In the genomic region with DNA sequence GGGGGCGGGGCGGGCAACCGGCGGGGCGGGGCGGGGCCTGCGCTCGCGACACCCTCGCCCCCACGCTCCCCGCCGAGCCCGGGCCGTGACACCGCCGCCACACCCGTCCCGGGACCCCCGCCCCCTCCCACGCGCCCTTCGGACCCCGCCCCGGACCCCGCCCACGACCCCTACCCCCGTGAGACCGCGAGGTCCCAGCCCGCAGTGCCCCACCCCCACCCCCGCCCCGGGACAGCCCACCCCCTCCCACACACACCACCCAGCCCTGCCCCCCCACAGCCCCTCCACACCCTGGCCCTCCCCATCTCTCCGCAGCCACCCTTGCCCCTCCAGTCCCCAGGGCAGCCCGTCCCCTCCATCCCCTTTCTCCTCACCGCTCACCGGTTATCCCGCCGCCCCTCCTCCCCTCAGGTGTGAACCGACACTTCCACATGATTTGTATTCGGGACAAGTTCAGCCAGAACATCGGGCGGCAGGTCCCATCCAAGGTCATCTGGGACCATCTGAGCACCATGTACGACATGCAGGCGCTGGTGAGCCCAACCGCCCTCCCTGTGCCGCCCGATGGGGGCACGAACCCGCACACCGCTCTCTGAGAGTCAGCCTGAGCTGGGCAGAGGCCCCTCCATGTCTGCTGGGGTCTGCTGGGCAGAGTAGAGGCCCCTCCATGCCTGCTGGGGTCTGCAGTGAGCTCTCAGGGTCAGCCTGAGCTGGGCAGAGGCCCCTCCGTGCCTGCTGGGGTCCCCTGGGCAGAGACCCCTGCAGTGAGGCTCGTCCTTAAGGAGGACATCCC, we compare ENCODE assay signal across 8 cellular contexts. TPM values are rescaled to one million over a fixed set of nuclear protein-coding genes. Genes with fewer than 3 reads are reported as not detected.
DNase-seq lines count a peak whose midpoint lies in the region; ATAC-seq and TF ChIP-seq lines count a peak whose summit lies in the region.

No MANE protein-coding gene starts in this region.

- no TSS peak for BruUV-seq in OCI-LY7 (replicated peaks; lab: Mats Ljungman, UMichigan)

- H3K4me1 ChIP-seq in CD4-positive, CD25-positive, alpha-beta regulatory T cell (ENCODE audit: control insufficient read depth, insufficient read depth, low read length, poor library complexity, severe bottlenecking): peaks cover 42% of the 10 kb centered on the region
- H3K4me1 ChIP-seq in OCI-LY7 (ENCODE audit: insufficient read depth, low read length, poor library complexity, severe bottlenecking) (peaks cover 43% of the 10 kb centered on the region), neural progenitor cell (peaks cover 14% of the 10 kb centered on the region)

- no peak for DNase-seq in CD4-positive, CD25-positive, alpha-beta regulatory T cell
- no peak for DNase-seq in OCI-LY7 (ENCODE audit: low spot score)
- no peak for DNase-seq in epithelial cell of esophagus (ENCODE audit: low read depth)
- DNase-seq in neural progenitor cell (ENCODE audit: low spot score): no peak
- DNase-seq in NCI-H1694 (lab: John Stamatoyannopoulos, UW): no peak
- no peak for DNase-seq in SHP77 treated with DMSO at 0.1 percent for 48 hours (lab: John Stamatoyannopoulos, UW)
- DNase-seq in NCI-H2107 treated with DMSO at 0.1 percent for 48 hours (lab: John Stamatoyannopoulos, UW; ENCODE audit: unreplicated experiment): no peak

- H3K4me1 Mint-ChIP-seq in CD4-positive, CD25-positive, alpha-beta regulatory T cell: peaks cover 0 to 52% (median 18%) of the 10 kb centered on the region in 4 donors
- peaks cover 14% of the 10 kb centered on the region for H3K4me1 Mint-ChIP-seq in neural progenitor cell

- CTCF ChIA-PET in OCI-LY7 (lab: Charles Lee; ENCODE audit: unreplicated experiment): no interaction called here

- peaks cover 14% of the 10 kb centered on the region for H3K27me3 Mint-ChIP-seq in CD4-positive, CD25-positive, alpha-beta regulatory T cell
- peaks cover 13% of the 10 kb centered on the region for H3K27me3 Mint-ChIP-seq in neural progenitor cell (ENCODE audit: insufficient read depth, low read depth)

- H3K9ac ChIP-seq in neural progenitor cell: no peak overlapping the region

- H3K36me3 Mint-ChIP-seq in CD4-positive, CD25-positive, alpha-beta regulatory T cell: peaks cover 21% of the 10 kb centered on the region
- H3K36me3 Mint-ChIP-seq in neural progenitor cell: peaks cover 16% of the 10 kb centered on the region

- peaks cover 23% of the 10 kb centered on the region for H3F3A ChIP-seq in neural progenitor cell (ENCODE audit: low read depth)

- no peak for TF ChIP-seq CTCF in OCI-LY7 (conservative IDR thresholded peaks at IDR 0.05; ENCODE audit: low read length)
- no peak for TF ChIP-seq CTCF in epithelial cell of esophagus (IDR thresholded peaks at IDR 0.05; ENCODE audit: insufficient read depth, low read depth, low read length, missing control alignments)
- TF ChIP-seq CTCF in neural progenitor cell (IDR thresholded peaks at IDR 0.05): no peak

- H3K4me3 ChIP-seq in CD4-positive, CD25-positive, alpha-beta regulatory T cell (ENCODE audit: low read depth, low read length): no peak overlapping the region
- H3K4me3 ChIP-seq in OCI-LY7 (ENCODE audit: low read depth, low read length, poor library complexity, severe bottlenecking) (peak overlapping the region; percentile 78), epithelial cell of esophagus (ENCODE audit: low read length) (peak overlapping the region; percentile 53), neural progenitor cell (peak overlapping the region; percentile 72)

- H3K4me3 Mint-ChIP-seq in CD4-positive, CD25-positive, alpha-beta regulatory T cell: peak overlapping the region; percentile 77 to 88 (median 84)
- peak overlapping the region; percentile 88 for H3K4me3 Mint-ChIP-seq in neural progenitor cell

- no peaks in the 10 kb centered on the region for H3K27me3 ChIP-seq in CD4-positive, CD25-positive, alpha-beta regulatory T cell (ENCODE audit: control insufficient read depth, insufficient read depth, low read length)
- peaks cover 41% of the 10 kb centered on the region for H3K27me3 ChIP-seq in neural progenitor cell

- no peaks in the 10 kb centered on the region for H3K9me3 Mint-ChIP-seq in CD4-positive, CD25-positive, alpha-beta regulatory T cell
- no peaks in the 10 kb centered on the region for H3K9me3 Mint-ChIP-seq in neural progenitor cell

- intact Hi-C loops in OCI-LY7 (cut with micrococcal nuclease; ENCODE audit: unreplicated experiment): no loop called here

- peak overlapping the region; percentile 92 for H3K4me2 ChIP-seq in OCI-LY7 (ENCODE audit: low read length)
- H3K4me2 ChIP-seq in neural progenitor cell: peak overlapping the region; percentile 74

- peaks cover 11% of the 10 kb centered on the region for H3K36me3 ChIP-seq in CD4-positive, CD25-positive, alpha-beta regulatory T cell (ENCODE audit: control insufficient read depth, insufficient read depth, low read length)
- H3K36me3 ChIP-seq in OCI-LY7 (ENCODE audit: insufficient read depth, low read length) (peaks cover 42% of the 10 kb centered on the region), neural progenitor cell (no peaks in the 10 kb centered on the region)

- H3K79me2 ChIP-seq in OCI-LY7 (ENCODE audit: insufficient read depth, low read depth, low read length) (peaks cover 8% of the 10 kb centered on the region; the same call in 1 of the 2 replicates), neural progenitor cell (ENCODE audit: low read depth) (no peaks in the 10 kb centered on the region)

- peak overlapping the region in 2 of 3 donors; percentile 42 to 69 for H3K27ac Mint-ChIP-seq in CD4-positive, CD25-positive, alpha-beta regulatory T cell
- H3K27ac Mint-ChIP-seq in neural progenitor cell: no peak overlapping the region

- H2AFZ ChIP-seq in OCI-LY7 (ENCODE audit: low read length): no peak overlapping the region
- H2AFZ ChIP-seq in neural progenitor cell (replicated peaks): no peak overlapping the region

- no peaks in the 10 kb centered on the region for H4K20me1 ChIP-seq in OCI-LY7 (ENCODE audit: insufficient read depth, low read length)
- H4K20me1 ChIP-seq in neural progenitor cell (ENCODE audit: low read depth): peaks cover 15% of the 10 kb centered on the region

- no peaks in the 10 kb centered on the region for H3K9me2 ChIP-seq in OCI-LY7 (ENCODE audit: insufficient read depth, low read length)

- H3K9me3 ChIP-seq in CD4-positive, CD25-positive, alpha-beta regulatory T cell (ENCODE audit: control insufficient read depth in 2 of 2, low read length in 2 of 2): no peaks in the 10 kb centered on the region
- H3K9me3 ChIP-seq in OCI-LY7 (ENCODE audit: low read length) (no peaks in the 10 kb centered on the region), neural progenitor cell (ENCODE audit: low read depth) (no peaks in the 10 kb centered on the region)

- POLR2A ChIA-PET in OCI-LY7 (lab: Charles Lee): interaction anchor here (1.0 kb wide), 1 partner anchor 11 kb away, joined by 3 read pairs; no protein-coding TSS in a partner anchor

- ATAC-seq in CD4-positive, CD25-positive, alpha-beta regulatory T cell (ENCODE audit: low read depth in 2 of 2): no peak
- ATAC-seq in GM21717 (IDR thresholded peaks at IDR 0.05; ENCODE audit: unreplicated experiment): no peak

- H3K27ac ChIP-seq in CD4-positive, CD25-positive, alpha-beta regulatory T cell (ENCODE audit: insufficient read depth, low read length, poor library complexity, severe bottlenecking): peak overlapping the region; percentile 89
- H3K27ac ChIP-seq in OCI-LY7 (ENCODE audit: low read depth, low read length, poor library complexity, severe bottlenecking) (peak overlapping the region; percentile 83), neural progenitor cell (no peak overlapping the region)

RNA-seq across cellular contexts. Expression of gene MRGBP, which starts 0.6 kb away (rescaled TPM):
- 7.0 TPM for total RNA-seq in CD4-positive, CD25-positive, alpha-beta regulatory T cell
- polyA plus RNA-seq in CD4-positive, CD25-positive, alpha-beta regulatory T cell: 10 to 100 TPM in 2 of 4 donors, 1 to 10 TPM in 2; 7.9 to 11.5 (median 10.0) TPM
- total RNA-seq in OCI-LY7 (2014; rRNA removed; shearing (Covaris generic)): 22.2 and 25.1 TPM in 2 replicates
- 19.9 and 22.6 TPM in 2 replicates for total RNA-seq in OCI-LY7 (2022)
- 14.0 and 18.1 TPM in 2 replicates for total RNA-seq in neural progenitor cell (ENCODE audit: low replicate concordance)

RNA-seq across cellular contexts. Expression of gene OGFR, which starts 7.7 kb away (rescaled TPM):
- 61.1 TPM for total RNA-seq in CD4-positive, CD25-positive, alpha-beta regulatory T cell
- polyA plus RNA-seq in CD4-positive, CD25-positive, alpha-beta regulatory T cell: 10 to 100 TPM; 41.5 to 46.9 (median 42.0) TPM
- total RNA-seq in OCI-LY7 (2014; rRNA removed; shearing (Covaris generic)): 64.8 and 75.6 TPM in 2 replicates
- total RNA-seq in OCI-LY7 (2022): 66.2 and 69.9 TPM in 2 replicates
- 7.0 and 23.9 TPM in 2 replicates for total RNA-seq in neural progenitor cell (ENCODE audit: low replicate concordance)

RNA-seq across cellular contexts. Expression of gene COL9A3, which starts 20.0 kb away (rescaled TPM):
- not detected for total RNA-seq in CD4-positive, CD25-positive, alpha-beta regulatory T cell
- polyA plus RNA-seq in CD4-positive, CD25-positive, alpha-beta regulatory T cell: not detected
- 1.0 and 1.7 TPM in 2 replicates for total RNA-seq in OCI-LY7 (2014; rRNA removed; shearing (Covaris generic))
- 5.2 and 6.1 TPM in 2 replicates for total RNA-seq in OCI-LY7 (2022)
- total RNA-seq in neural progenitor cell (ENCODE audit: low replicate concordance): 10.5 and 34.8 TPM in 2 replicates
